Comparison of ENCODE assay signal across 15 cellular contexts in the genomic region with DNA sequence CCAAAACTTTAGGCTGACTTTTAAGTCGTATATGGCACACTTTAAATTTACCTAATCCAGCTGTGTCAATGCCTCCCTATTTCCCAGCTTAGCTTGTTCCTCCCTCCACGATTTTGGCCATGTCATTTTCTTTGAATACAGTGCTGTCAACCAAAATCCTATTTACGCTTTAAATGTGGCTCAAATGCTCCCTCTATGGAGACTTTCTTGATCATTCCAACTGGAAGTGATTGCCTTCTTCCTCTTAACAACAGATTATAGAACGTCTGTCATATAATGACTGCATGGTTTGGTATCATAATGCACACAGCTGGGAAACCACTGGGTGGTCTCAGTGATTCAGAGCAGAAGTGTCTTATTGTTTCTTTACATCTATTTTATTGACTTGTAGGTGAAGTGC.
DNase-seq lines count a peak whose midpoint lies in the region; ATAC-seq, FAIRE-seq and TF ChIP-seq lines count a peak whose summit lies in the region.
"Had no signal": no experiment of that assay in that cellular context is flagged by ENCODE, and none has a peak within 500 bp of the region (broad histone marks: within the 10 kb centered on the region; RNA-seq: fewer than 3 reads in every experiment).

No MANE protein-coding gene starts in this region.

- TF ChIP-seq CTCF in C4-2B (conservative IDR thresholded peaks at IDR 0.05) (0 out of 2 replicates have a peak, but pooled peaks have one; percentile 4), HFF-Myc (IDR thresholded peaks at IDR 0.05; ENCODE audit: low read depth, low read length, missing control alignments) (peak; percentile 6)

- no peak overlapping the region for H3K4me3 ChIP-seq in HFF-Myc (replicated peaks; ENCODE audit: low read depth, low read length)
- H3K4me3 ChIP-seq: ascending aorta had no signal

- in situ Hi-C loops in KBM-7 (cut with MboI; ENCODE audit: low pct_unique_long_range_greater_than_20kb, low sequenced_read_pairs) = no loop called here

- peak; percentile 66 for FAIRE-seq in TTC549 (lab: Jason Lieb, UNC)
- FAIRE-seq: keratinocyte had no signal

- ATAC-seq in GM19395 (IDR thresholded peaks at IDR 0.05; ENCODE audit: unreplicated experiment) (no peak), GM21723 (IDR thresholded peaks at IDR 0.05; ENCODE audit: unreplicated experiment) (no peak)
- ATAC-seq: activated CD8-positive, alpha-beta memory T cell treated with anti-CD3 and anti-CD28 coated beads, Interleukin-2, amount 10 ng/mL, durations not matched to agents 7 days and 5 days had no signal

- no peak overlapping the region for H3K27ac ChIP-seq in C4-2B
- H3K27ac ChIP-seq: ascending aorta, epithelial cell of prostate, HL-60, neutrophil had no signal

- DNase-seq in HFF-Myc (ENCODE audit: extremely low read depth, low read depth) (no peak), foreskin melanocyte (peak; percentile 18), KBM-7 (no peak)
- DNase-seq in activated CD8-positive, alpha-beta memory T cell treated with anti-CD3 and anti-CD28 coated beads, Interleukin-2, amount 50 U/mL, for 48 hours = no peak
- DNase-seq: activated CD8-positive, alpha-beta memory T cell treated with anti-CD3 and anti-CD28 coated beads, Interleukin-2, amount 10 ng/mL, durations not matched to agents 7 days and 5 days; NCI-H1417 treated with DMSO at 0.1 percent for 48 hours had no signal
